ENCODE assay signal across 8 cellular contexts in genomic region chr5:151771259-151772028, GRCh38. TPM values are rescaled to one million over a fixed set of nuclear protein-coding genes. Genes with fewer than 3 reads are reported as not detected.
DNase-seq lines count a peak whose midpoint lies in the region; ATAC-seq lines count a peak whose summit lies in the region.

TSS of gene G3BP1 (plus strand) at chr5:151771954. CDS start at chr5:151786621, 14,667 bp downstream.

- H3K36me3 ChIP-seq in rectal smooth muscle tissue (ENCODE audit: control insufficient read depth, insufficient read depth, low read length) (no peaks in the 10 kb centered on the region), aorta (ENCODE audit: control insufficient read depth in 1 of 2, insufficient read depth in 2 of 2, low read length in 1 of 2) (no peaks in the 10 kb centered on the region)

- peak; percentile 99 to 100 for DNase-seq in NCI-H2081 (lab: John Stamatoyannopoulos, UW)
- DNase-seq in T1000 (lab: John Stamatoyannopoulos, UW) = peak; percentile 99
- peak; percentile 100 for DNase-seq in astrocyte of the hippocampus (ENCODE audit: low read depth, low spot score)
- DNase-seq in hepatic stellate cell (ENCODE audit: low spot score) = peak; percentile 99
- DNase-seq in aorta = peak; percentile 100

- peak within 1 kb of the TSS; percentile 79 for H3K4me3 ChIP-seq in rectal smooth muscle tissue (ENCODE audit: low read length)
- H3K4me3 ChIP-seq in aorta (ENCODE audit: low read length in 2 of 2) = peak within 1 kb of the TSS; percentile 48 to 59

- intact Hi-C loops in aorta (cut with DNase I) = loop anchor here in 1 of 2 donors (1.0 to 10.0 kb wide), 2 partner anchors 13 to 517 kb away; partner anchors contain the start of genes ATOX1 and GM2A

- peaks cover 26% of the 10 kb centered on the region for H3K4me1 ChIP-seq in rectal smooth muscle tissue (ENCODE audit: control insufficient read depth, insufficient read depth, low read length)
- H3K4me1 ChIP-seq in aorta (ENCODE audit: control insufficient read depth in 1 of 2, insufficient read depth in 2 of 2, low read length in 2 of 2) = no peaks in the 10 kb centered on the region

- no peaks in the 10 kb centered on the region for H3K27me3 ChIP-seq in rectal smooth muscle tissue (ENCODE audit: control insufficient read depth, insufficient read depth, low read length)
- no peaks in the 10 kb centered on the region for H3K27me3 ChIP-seq in aorta (ENCODE audit: control insufficient read depth in 1 of 2, insufficient read depth in 2 of 2, low read length in 1 of 2)

- ATAC-seq in GM18508 (IDR thresholded peaks at IDR 0.05; ENCODE audit: insufficient read depth, unreplicated experiment) (peak; percentile 84), HG03025 (IDR thresholded peaks at IDR 0.05; ENCODE audit: low FRiP score, unreplicated experiment) (peak; percentile 77), aorta (ENCODE audit: low FRiP score) (peak; percentile 97)

- peak within 1 kb of the TSS; percentile 89 for H3K9ac ChIP-seq in rectal smooth muscle tissue (ENCODE audit: low read length)

- H3K27ac ChIP-seq in rectal smooth muscle tissue (ENCODE audit: low read depth, low read length) (peak within 1 kb of the TSS; percentile 95), aorta (ENCODE audit: low read depth in 1 of 2, low read length in 2 of 2) (peak within 1 kb of the TSS; percentile 94 to 96)

- no peaks in the 10 kb centered on the region for H3K9me3 ChIP-seq in aorta (ENCODE audit: control insufficient read depth, low read length)

- WGBS in aorta, 2 donors = 0 to 1% methylated on average over 49 of the region's 49 CpGs

RNA-seq across cellular contexts. Expression of gene G3BP1, which starts in this region (rescaled TPM):
- 100 to 1,000 TPM; 120 to 140 TPM for total RNA-seq in aorta
- polyA plus RNA-seq in aorta = 10 to 100 TPM; 18.7 to 19.0 TPM

Comparison
In these comparisons a context has a peak if more than half of its experiments do, and no peak if none do; other contexts are left out.
1. Peak in every context shown above with its lines: DNase-seq, ATAC-seq, H3K4me3 ChIP-seq and H3K27ac ChIP-seq.